Comparison of ENCODE assay signal across 1 cellular context in the genomic region with DNA sequence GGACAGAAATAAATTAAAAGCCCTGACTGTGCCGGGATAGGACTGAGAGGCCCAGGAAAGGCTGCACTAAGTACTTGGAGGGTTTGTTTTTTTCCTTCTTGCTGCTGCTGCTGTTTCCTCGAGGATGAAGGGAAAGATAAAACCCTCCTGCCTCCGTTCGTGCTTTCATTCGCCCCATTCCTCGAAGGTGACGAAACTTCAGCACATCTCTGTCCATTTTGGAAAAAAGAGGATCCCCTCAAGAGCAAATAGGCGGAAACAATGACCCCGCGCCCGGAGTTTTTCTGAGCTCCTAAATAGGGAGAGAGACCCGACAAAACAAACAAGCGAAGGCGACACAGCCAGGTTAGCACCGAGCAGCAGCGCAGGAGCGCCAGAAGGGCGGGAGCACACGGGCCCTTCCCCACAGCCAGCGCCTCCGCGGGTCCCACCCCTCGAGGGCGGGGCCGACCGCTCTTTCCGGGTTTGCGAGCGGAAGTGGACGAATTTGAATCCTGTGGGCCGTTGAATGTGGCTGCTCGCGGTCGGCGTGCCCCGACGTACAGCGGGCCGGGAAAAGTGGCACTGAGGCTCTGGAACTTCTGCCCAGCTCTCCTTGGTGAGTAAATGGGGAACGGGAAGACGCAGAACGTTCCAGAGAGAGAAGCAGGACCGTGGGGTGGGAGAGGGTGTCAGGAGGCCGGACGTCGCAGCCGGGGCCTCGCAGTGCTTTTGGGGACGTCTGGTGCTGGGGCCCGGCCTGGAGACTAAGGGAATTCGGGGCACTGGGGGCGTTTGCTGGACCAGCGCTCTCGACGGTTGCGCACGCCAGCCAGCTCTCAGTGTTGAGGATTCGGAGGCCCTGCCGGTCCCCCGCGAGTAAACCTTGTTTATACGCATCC.
TF ChIP-seq lines count a peak whose summit lies in the region.

A gene with protein sequence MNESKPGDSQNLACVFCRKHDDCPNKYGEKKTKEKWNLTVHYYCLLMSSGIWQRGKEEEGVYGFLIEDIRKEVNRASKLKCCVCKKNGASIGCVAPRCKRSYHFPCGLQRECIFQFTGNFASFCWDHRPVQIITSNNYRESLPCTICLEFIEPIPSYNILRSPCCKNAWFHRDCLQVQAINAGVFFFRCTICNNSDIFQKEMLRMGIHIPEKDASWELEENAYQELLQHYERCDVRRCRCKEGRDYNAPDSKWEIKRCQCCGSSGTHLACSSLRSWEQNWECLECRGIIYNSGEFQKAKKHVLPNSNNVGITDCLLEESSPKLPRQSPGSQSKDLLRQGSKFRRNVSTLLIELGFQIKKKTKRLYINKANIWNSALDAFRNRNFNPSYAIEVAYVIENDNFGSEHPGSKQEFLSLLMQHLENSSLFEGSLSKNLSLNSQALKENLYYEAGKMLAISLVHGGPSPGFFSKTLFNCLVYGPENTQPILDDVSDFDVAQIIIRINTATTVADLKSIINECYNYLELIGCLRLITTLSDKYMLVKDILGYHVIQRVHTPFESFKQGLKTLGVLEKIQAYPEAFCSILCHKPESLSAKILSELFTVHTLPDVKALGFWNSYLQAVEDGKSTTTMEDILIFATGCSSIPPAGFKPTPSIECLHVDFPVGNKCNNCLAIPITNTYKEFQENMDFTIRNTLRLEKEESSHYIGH (plus strand): TSS at position 484 of the 881 bp plus-strand sequence. CDS start 21,922 bp downstream, outside the sequence.

TF ChIP-seq in HEK293, 187 proteins besides CTCF, POLR2A, EP300 and RAD21 (continued from another document and continues in another):
- TF ChIP-seq, protein P1, sequence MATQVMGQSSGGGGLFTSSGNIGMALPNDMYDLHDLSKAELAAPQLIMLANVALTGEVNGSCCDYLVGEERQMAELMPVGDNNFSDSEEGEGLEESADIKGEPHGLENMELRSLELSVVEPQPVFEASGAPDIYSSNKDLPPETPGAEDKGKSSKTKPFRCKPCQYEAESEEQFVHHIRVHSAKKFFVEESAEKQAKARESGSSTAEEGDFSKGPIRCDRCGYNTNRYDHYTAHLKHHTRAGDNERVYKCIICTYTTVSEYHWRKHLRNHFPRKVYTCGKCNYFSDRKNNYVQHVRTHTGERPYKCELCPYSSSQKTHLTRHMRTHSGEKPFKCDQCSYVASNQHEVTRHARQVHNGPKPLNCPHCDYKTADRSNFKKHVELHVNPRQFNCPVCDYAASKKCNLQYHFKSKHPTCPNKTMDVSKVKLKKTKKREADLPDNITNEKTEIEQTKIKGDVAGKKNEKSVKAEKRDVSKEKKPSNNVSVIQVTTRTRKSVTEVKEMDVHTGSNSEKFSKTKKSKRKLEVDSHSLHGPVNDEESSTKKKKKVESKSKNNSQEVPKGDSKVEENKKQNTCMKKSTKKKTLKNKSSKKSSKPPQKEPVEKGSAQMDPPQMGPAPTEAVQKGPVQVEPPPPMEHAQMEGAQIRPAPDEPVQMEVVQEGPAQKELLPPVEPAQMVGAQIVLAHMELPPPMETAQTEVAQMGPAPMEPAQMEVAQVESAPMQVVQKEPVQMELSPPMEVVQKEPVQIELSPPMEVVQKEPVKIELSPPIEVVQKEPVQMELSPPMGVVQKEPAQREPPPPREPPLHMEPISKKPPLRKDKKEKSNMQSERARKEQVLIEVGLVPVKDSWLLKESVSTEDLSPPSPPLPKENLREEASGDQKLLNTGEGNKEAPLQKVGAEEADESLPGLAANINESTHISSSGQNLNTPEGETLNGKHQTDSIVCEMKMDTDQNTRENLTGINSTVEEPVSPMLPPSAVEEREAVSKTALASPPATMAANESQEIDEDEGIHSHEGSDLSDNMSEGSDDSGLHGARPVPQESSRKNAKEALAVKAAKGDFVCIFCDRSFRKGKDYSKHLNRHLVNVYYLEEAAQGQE (tag by site-specific recombination; IDR thresholded peaks at IDR 0.05): peak; percentile 59; the same call in 1 of the 2 replicates
- no peak for TF ChIP-seq ZNF658 (tag by site-specific recombination; IDR thresholded peaks at IDR 0.05)
- no peak for TF ChIP-seq SCRT2 (tag by site-specific recombination; IDR thresholded peaks at IDR 0.05)
- TF ChIP-seq ZNF792 (tag by site-specific recombination; IDR thresholded peaks at IDR 0.05): no peak
- TF ChIP-seq IKZF3 (tag by site-specific recombination; IDR thresholded peaks at IDR 0.05): no peak
- TF ChIP-seq ZNF214 (tag by site-specific recombination; IDR thresholded peaks at IDR 0.05; ENCODE audit: borderline replicate concordance): no peak
- peak; percentile 60; the same call in 1 of the 2 replicates for TF ChIP-seq KLF10 (tag by site-specific recombination; IDR thresholded peaks at IDR 0.05)
- TF ChIP-seq OSR2 (tag by site-specific recombination; IDR thresholded peaks at IDR 0.05): no peak
- TF ChIP-seq ZNF544 (tag by site-specific recombination; IDR thresholded peaks at IDR 0.05): no peak
- no peak for TF ChIP-seq ZNF548 (tag by site-specific recombination; IDR thresholded peaks at IDR 0.05)
- no peak for TF ChIP-seq YY2 (tag by site-specific recombination; IDR thresholded peaks at IDR 0.05)
- no peak for TF ChIP-seq ZNF416 (tag by site-specific recombination; IDR thresholded peaks at IDR 0.05)
- TF ChIP-seq ZNF266 (tag by site-specific recombination; IDR thresholded peaks at IDR 0.05; ENCODE audit: low read depth): no peak
- TF ChIP-seq SP3 (tag by site-specific recombination; IDR thresholded peaks at IDR 0.05): peak; percentile 85
- TF ChIP-seq ZNF23 (tag by site-specific recombination; IDR thresholded peaks at IDR 0.05; ENCODE audit: borderline replicate concordance): no peak
- no peak for TF ChIP-seq ZNF585B (tag by site-specific recombination; IDR thresholded peaks at IDR 0.05)
- no peak for TF ChIP-seq ZNF423 (tag by site-specific recombination; IDR thresholded peaks at IDR 0.05)
- no peak for TF ChIP-seq ZBTB49 (tag by site-specific recombination; IDR thresholded peaks at IDR 0.05; ENCODE audit: low read depth)
- TF ChIP-seq ZSCAN30 (tag by site-specific recombination; IDR thresholded peaks at IDR 0.05): peak; percentile 70; the same call in 1 of the 2 replicates
- no peak for TF ChIP-seq ZNF248 (tag by site-specific recombination; IDR thresholded peaks at IDR 0.05)
- TF ChIP-seq KLF16 (tag by site-specific recombination; IDR thresholded peaks at IDR 0.05): peak; percentile 82; the same call in 1 of the 2 replicates
- TF ChIP-seq SP7 (tag by site-specific recombination; IDR thresholded peaks at IDR 0.05): no peak
- TF ChIP-seq ZNF629 (tag by site-specific recombination; IDR thresholded peaks at IDR 0.05): peak; percentile 64
- TF ChIP-seq MZF1 (tag by site-specific recombination; IDR thresholded peaks at IDR 0.05; ENCODE audit: borderline replicate concordance): no peak
- TF ChIP-seq, protein P2, sequence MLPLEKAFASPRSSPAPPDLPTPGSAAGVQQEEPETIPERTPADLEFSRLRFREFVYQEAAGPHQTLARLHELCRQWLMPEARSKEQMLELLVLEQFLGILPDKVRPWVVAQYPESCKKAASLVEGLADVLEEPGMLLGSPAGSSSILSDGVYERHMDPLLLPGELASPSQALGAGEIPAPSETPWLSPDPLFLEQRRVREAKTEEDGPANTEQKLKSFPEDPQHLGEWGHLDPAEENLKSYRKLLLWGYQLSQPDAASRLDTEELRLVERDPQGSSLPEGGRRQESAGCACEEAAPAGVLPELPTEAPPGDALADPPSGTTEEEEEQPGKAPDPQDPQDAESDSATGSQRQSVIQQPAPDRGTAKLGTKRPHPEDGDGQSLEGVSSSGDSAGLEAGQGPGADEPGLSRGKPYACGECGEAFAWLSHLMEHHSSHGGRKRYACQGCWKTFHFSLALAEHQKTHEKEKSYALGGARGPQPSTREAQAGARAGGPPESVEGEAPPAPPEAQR (tag by site-specific recombination; IDR thresholded peaks at IDR 0.05): no peak
- peak; percentile 36; the same call in 1 of the 2 replicates for TF ChIP-seq ZNF394 (tag by site-specific recombination; IDR thresholded peaks at IDR 0.05; ENCODE audit: borderline replicate concordance)
- peak; percentile 23; the same call in 1 of the 2 replicates for TF ChIP-seq ZSCAN4 (tag by site-specific recombination; IDR thresholded peaks at IDR 0.05)
- TF ChIP-seq MYNN (tag by site-specific recombination; IDR thresholded peaks at IDR 0.05; ENCODE audit: borderline replicate concordance): no peak
- TF ChIP-seq ZNF621 (tag by site-specific recombination; IDR thresholded peaks at IDR 0.05): no peak
- no peak for TF ChIP-seq ZNF175 (tag by site-specific recombination; IDR thresholded peaks at IDR 0.05)
- TF ChIP-seq, protein P3, sequence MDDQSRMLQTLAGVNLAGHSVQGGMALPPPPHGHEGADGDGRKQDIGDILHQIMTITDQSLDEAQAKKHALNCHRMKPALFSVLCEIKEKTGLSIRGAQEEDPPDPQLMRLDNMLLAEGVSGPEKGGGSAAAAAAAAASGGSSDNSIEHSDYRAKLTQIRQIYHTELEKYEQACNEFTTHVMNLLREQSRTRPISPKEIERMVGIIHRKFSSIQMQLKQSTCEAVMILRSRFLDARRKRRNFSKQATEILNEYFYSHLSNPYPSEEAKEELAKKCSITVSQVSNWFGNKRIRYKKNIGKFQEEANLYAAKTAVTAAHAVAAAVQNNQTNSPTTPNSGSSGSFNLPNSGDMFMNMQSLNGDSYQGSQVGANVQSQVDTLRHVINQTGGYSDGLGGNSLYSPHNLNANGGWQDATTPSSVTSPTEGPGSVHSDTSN (CRISPR knock-in tag; IDR thresholded peaks at IDR 0.05): no peak; the same call in 1 of the 2 replicates
- peak; percentile 94 for TF ChIP-seq KLF8 (tag by site-specific recombination; IDR thresholded peaks at IDR 0.05)
- no peak for TF ChIP-seq GFI1B (tag by site-specific recombination; IDR thresholded peaks at IDR 0.05)
- TF ChIP-seq, protein P4, sequence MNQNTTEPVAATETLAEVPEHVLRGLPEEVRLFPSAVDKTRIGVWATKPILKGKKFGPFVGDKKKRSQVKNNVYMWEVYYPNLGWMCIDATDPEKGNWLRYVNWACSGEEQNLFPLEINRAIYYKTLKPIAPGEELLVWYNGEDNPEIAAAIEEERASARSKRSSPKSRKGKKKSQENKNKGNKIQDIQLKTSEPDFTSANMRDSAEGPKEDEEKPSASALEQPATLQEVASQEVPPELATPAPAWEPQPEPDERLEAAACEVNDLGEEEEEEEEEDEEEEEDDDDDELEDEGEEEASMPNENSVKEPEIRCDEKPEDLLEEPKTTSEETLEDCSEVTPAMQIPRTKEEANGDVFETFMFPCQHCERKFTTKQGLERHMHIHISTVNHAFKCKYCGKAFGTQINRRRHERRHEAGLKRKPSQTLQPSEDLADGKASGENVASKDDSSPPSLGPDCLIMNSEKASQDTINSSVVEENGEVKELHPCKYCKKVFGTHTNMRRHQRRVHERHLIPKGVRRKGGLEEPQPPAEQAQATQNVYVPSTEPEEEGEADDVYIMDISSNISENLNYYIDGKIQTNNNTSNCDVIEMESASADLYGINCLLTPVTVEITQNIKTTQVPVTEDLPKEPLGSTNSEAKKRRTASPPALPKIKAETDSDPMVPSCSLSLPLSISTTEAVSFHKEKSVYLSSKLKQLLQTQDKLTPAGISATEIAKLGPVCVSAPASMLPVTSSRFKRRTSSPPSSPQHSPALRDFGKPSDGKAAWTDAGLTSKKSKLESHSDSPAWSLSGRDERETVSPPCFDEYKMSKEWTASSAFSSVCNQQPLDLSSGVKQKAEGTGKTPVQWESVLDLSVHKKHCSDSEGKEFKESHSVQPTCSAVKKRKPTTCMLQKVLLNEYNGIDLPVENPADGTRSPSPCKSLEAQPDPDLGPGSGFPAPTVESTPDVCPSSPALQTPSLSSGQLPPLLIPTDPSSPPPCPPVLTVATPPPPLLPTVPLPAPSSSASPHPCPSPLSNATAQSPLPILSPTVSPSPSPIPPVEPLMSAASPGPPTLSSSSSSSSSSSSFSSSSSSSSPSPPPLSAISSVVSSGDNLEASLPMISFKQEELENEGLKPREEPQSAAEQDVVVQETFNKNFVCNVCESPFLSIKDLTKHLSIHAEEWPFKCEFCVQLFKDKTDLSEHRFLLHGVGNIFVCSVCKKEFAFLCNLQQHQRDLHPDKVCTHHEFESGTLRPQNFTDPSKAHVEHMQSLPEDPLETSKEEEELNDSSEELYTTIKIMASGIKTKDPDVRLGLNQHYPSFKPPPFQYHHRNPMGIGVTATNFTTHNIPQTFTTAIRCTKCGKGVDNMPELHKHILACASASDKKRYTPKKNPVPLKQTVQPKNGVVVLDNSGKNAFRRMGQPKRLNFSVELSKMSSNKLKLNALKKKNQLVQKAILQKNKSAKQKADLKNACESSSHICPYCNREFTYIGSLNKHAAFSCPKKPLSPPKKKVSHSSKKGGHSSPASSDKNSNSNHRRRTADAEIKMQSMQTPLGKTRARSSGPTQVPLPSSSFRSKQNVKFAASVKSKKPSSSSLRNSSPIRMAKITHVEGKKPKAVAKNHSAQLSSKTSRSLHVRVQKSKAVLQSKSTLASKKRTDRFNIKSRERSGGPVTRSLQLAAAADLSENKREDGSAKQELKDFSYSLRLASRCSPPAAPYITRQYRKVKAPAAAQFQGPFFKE (tag by site-specific recombination; IDR thresholded peaks at IDR 0.05; ENCODE audit: borderline replicate concordance): no peak
- peak; percentile 82 for TF ChIP-seq KLF1 (tag by site-specific recombination; IDR thresholded peaks at IDR 0.05)
